8 cellular contexts compared by ENCODE assay signal in genomic region chr20:45436732-45437485, GRCh38. TPM values are rescaled to one million over a fixed set of nuclear protein-coding genes. Genes with fewer than 3 reads are reported as not detected.
DNase-seq lines count a peak whose midpoint lies in the region; ATAC-seq and TF ChIP-seq lines count a peak whose summit lies in the region.

No MANE protein-coding gene starts in this region.

- H3K27me3 Mint-ChIP-seq in activated T-cell treated with anti-CD3 and anti-CD28 coated beads, Interleukin-2, amount 50 U/mL, for 4 hours (ENCODE audit: low read depth): no peaks in the 10 kb centered on the region

- intact Hi-C loops in esophagus squamous epithelium (cut with DNase I): loop anchor here (5.0 kb wide), 2 partner anchors 60 to 120 kb away; partner anchors contain the start of gene TP53TG5

- peaks cover 3% of the 10 kb centered on the region for H3K36me3 Mint-ChIP-seq in activated T-cell treated with anti-CD3 and anti-CD28 coated beads, Interleukin-2, amount 50 U/mL, for 4 hours (ENCODE audit: insufficient read depth)

- peak overlapping the region; percentile 69 for H3K4me3 ChIP-seq in HUES48 (ENCODE audit: low read depth, low read length)
- H3K4me3 ChIP-seq in OCI-LY3 (ENCODE audit: low read length): peak overlapping the region; percentile 78
- peak overlapping the region; percentile 43 to 67 (median 56) for H3K4me3 ChIP-seq in esophagus squamous epithelium
- peak overlapping the region; percentile 63 to 77 for H3K4me3 ChIP-seq in muscle layer of duodenum (ENCODE audit: low read depth in 1 of 2, low read length in 2 of 2)

- peak overlapping the region; percentile 47; the same call in 1 of the 2 replicates for H3K27ac ChIP-seq in C4-2B
- no peak overlapping the region for H3K27ac ChIP-seq in HUES48 (ENCODE audit: low read depth, low read length)
- no peak overlapping the region for H3K27ac ChIP-seq in OCI-LY3 (ENCODE audit: low read length)
- peak overlapping the region; percentile 55 to 78 (median 74) for H3K27ac ChIP-seq in esophagus squamous epithelium
- peak overlapping the region; percentile 13 for H3K27ac ChIP-seq in muscle layer of duodenum (ENCODE audit: low read length)

- no peaks in the 10 kb centered on the region for H3K9me3 ChIP-seq in HUES48 (ENCODE audit: control insufficient read depth, insufficient read depth, low read length)
- no peaks in the 10 kb centered on the region for H3K9me3 ChIP-seq in OCI-LY3 (ENCODE audit: insufficient read depth, low read length)
- no peaks in the 10 kb centered on the region for H3K9me3 ChIP-seq in esophagus squamous epithelium
- H3K9me3 ChIP-seq in muscle layer of duodenum (ENCODE audit: control insufficient read depth in 1 of 2, low read length in 2 of 2): no peaks in the 10 kb centered on the region

- H4K20me1 ChIP-seq in OCI-LY3 (ENCODE audit: insufficient read depth, low read length): no peaks in the 10 kb centered on the region

- H3K9ac ChIP-seq in HUES48 (ENCODE audit: low read depth, low read length): 0 out of 2 replicates have a peak overlapping the region, but pooled peaks have one; percentile 7
- H3K9ac ChIP-seq in OCI-LY3 (ENCODE audit: low read length): peak overlapping the region; percentile 60

- peak overlapping the region; percentile 77 for H3K4me3 Mint-ChIP-seq in activated T-cell treated with anti-CD3 and anti-CD28 coated beads, Interleukin-2, amount 50 U/mL, for 4 hours

- DNase-seq in activated T-cell treated with anti-CD3 and anti-CD28 coated beads, Interleukin-2, amount 50 U/mL, for 4 hours: peak; percentile 90
- no peak for DNase-seq in esophagus squamous epithelium (lab: John Stamatoyannopoulos, UW)
- DNase-seq in stimulated activated CD8-positive, alpha-beta memory T cell treated with anti-CD3 and anti-CD28 coated beads, Interleukin-7, amount 100 ng/mL, for 1 hour (ENCODE audit: low read depth in 2 of 2): peak; percentile 74 to 79

- no peaks in the 10 kb centered on the region for H3K79me2 ChIP-seq in OCI-LY3 (ENCODE audit: low read length)

- 17 to 21% methylated on average over 9 to 12 of the region's 33 CpGs for WGBS in esophagus squamous epithelium, 2 donors

- H3K4me1 ChIP-seq in HUES48 (ENCODE audit: control insufficient read depth, insufficient read depth, low read length) (peaks cover 7% of the 10 kb centered on the region; the same call in 1 of the 2 replicates), OCI-LY3 (ENCODE audit: low read length) (peaks cover 40% of the 10 kb centered on the region), esophagus squamous epithelium (peaks cover 0 to 13% (median 3%) of the 10 kb centered on the region in 3 donors), muscle layer of duodenum (ENCODE audit: control insufficient read depth in 1 of 2, insufficient read depth in 2 of 2, low read length in 2 of 2) (peaks cover 0 to 3% of the 10 kb centered on the region in 2 donors)

- peak overlapping the region; percentile 88 for H3K4me2 ChIP-seq in OCI-LY3 (ENCODE audit: low read length)

- no peaks in the 10 kb centered on the region for H3K27me3 ChIP-seq in HUES48 (ENCODE audit: control insufficient read depth, insufficient read depth, low read length)
- H3K27me3 ChIP-seq in OCI-LY3 (ENCODE audit: low read depth, low read length): peaks cover 9% of the 10 kb centered on the region
- no peaks in the 10 kb centered on the region for H3K27me3 ChIP-seq in esophagus squamous epithelium
- H3K27me3 ChIP-seq in muscle layer of duodenum (ENCODE audit: low read depth, low read length): no peaks in the 10 kb centered on the region

- TF ChIP-seq POLR2A in esophagus squamous epithelium (IDR thresholded peaks at IDR 0.05): no peak

- H3K36me3 ChIP-seq in HUES48 (ENCODE audit: control insufficient read depth, insufficient read depth, low read length): peaks cover 4% of the 10 kb centered on the region; the same call in 1 of the 2 replicates
- peaks cover 7% of the 10 kb centered on the region for H3K36me3 ChIP-seq in OCI-LY3 (replicated peaks; ENCODE audit: low read depth, low read length)
- peaks cover 0 to 2% (median 0%) of the 10 kb centered on the region in 3 donors for H3K36me3 ChIP-seq in esophagus squamous epithelium
- H3K36me3 ChIP-seq in muscle layer of duodenum (ENCODE audit: control insufficient read depth in 1 of 2, insufficient read depth in 2 of 2, low read length in 2 of 2): no peaks in the 10 kb centered on the region

- ATAC-seq in GM19372 (IDR thresholded peaks at IDR 0.05; ENCODE audit: low read depth, unreplicated experiment): peak; percentile 72
- peak; percentile 100 for ATAC-seq in activated T-cell treated with anti-CD3 and anti-CD28 coated beads, Interleukin-2, amount 50 U/mL, for 4 hours

- no peaks in the 10 kb centered on the region for H3K9me3 Mint-ChIP-seq in activated T-cell treated with anti-CD3 and anti-CD28 coated beads, Interleukin-2, amount 50 U/mL, for 4 hours

- H3K4me1 Mint-ChIP-seq in activated T-cell treated with anti-CD3 and anti-CD28 coated beads, Interleukin-2, amount 50 U/mL, for 4 hours (ENCODE audit: low read depth): peaks cover 19% of the 10 kb centered on the region

- peak; percentile 98 for TF ChIP-seq CTCF in C4-2B (conservative IDR thresholded peaks at IDR 0.05)
- peak; percentile 100 for TF ChIP-seq CTCF in OCI-LY3 (IDR thresholded peaks at IDR 0.05; ENCODE audit: low read depth, low read length)
- peak; percentile 93 to 98 (median 95) for TF ChIP-seq CTCF in esophagus squamous epithelium (IDR thresholded peaks at IDR 0.05)

- peak overlapping the region; percentile 76 for H2AFZ ChIP-seq in OCI-LY3 (ENCODE audit: low read depth, low read length)

RNA-seq across cellular contexts. Expression of gene PIGT, which starts 21.0 kb away (rescaled TPM):
- total RNA-seq in activated T-cell treated with anti-CD3 and anti-CD28 coated beads, Interleukin-2, amount 50 U/mL, for 4 hours: 10 to 100 TPM; 88.0 to 94.8 (median 90.9) TPM
- total RNA-seq in esophagus squamous epithelium: 10 to 100 TPM; 38.6 to 48.1 (median 44.0) TPM

RNA-seq across cellular contexts. Expression of gene DBNDD2, which starts 28.8 kb away (rescaled TPM):
- 10 to 100 TPM in 2 of 3 donors, 1 to 10 TPM in 1; 9.7 to 13.3 (median 12.5) TPM for total RNA-seq in activated T-cell treated with anti-CD3 and anti-CD28 coated beads, Interleukin-2, amount 50 U/mL, for 4 hours
- total RNA-seq in esophagus squamous epithelium: 10 to 100 TPM; 14.1 to 39.3 (median 32.2) TPM

RNA-seq across cellular contexts. Expression of gene WFDC2, which starts 32.6 kb away (rescaled TPM):
- under 1 TPM; 0.34 to 0.76 (median 0.53) TPM for total RNA-seq in activated T-cell treated with anti-CD3 and anti-CD28 coated beads, Interleukin-2, amount 50 U/mL, for 4 hours
- 10 to 100 TPM in 1 of 4 donors, under 1 TPM in 1, not detected in 2; 0.99 to 37.7 TPM for total RNA-seq in esophagus squamous epithelium

RNA-seq across cellular contexts. Expression of gene TP53TG5, which starts 58.8 kb away (rescaled TPM):
- total RNA-seq in activated T-cell treated with anti-CD3 and anti-CD28 coated beads, Interleukin-2, amount 50 U/mL, for 4 hours: not detected
- not detected for total RNA-seq in esophagus squamous epithelium

Comparison
In these comparisons a context has a peak if more than half of its experiments do, and no peak if none do; other contexts are left out.
1. H3K27ac ChIP-seq: peak in C4-2B (single experiment), esophagus squamous epithelium (4 of 4) and muscle layer of duodenum (single experiment); none in HUES48 (single experiment) and OCI-LY3 (single experiment).
2. Peak in every context shown above with its lines, with median percentiles within 50 percentile points of each other: CTCF ChIP-seq and H3K4me3 ChIP-seq.